In genomic region chr9:107212613-107213012, GRCh38 we compare ENCODE assay signal across 1 cellular context.
TF ChIP-seq lines count a peak whose summit lies in the region.

No MANE protein-coding gene starts in this region.

TF ChIP-seq in HCT116, 20 proteins besides CTCF, POLR2A, EP300 and RAD21 (continued from another document):
- TF ChIP-seq ZBTB33 (IDR thresholded peaks at IDR 0.05; ENCODE audit: extremely low read depth, insufficient replicate concordance, low read length) (no peak), ATF3 (IDR thresholded peaks at IDR 0.05) (no peak), EGR1 (IDR thresholded peaks at IDR 0.05; ENCODE audit: low read depth) (no peak), SIN3A (IDR thresholded peaks at IDR 0.05; ENCODE audit: low read depth) (no peak), ZNF274 (IDR thresholded peaks at IDR 0.05; ENCODE audit: low read depth, low read length) (no peak), YY1 (IDR thresholded peaks at IDR 0.05; ENCODE audit: extremely low read depth, insufficient replicate concordance, low read depth, low read length) (no peak), ZFX (IDR thresholded peaks at IDR 0.05) (no peak), SP1 (IDR thresholded peaks at IDR 0.05; ENCODE audit: low read depth) (no peak)
